In genomic region chr2:2507471-2507997, GRCh38 we compare ENCODE assay signal across 22 cellular contexts.
A peak's percentile ranks its signal among the peaks of the same experiment; 100 is the strongest.
DNase-seq lines count a peak whose midpoint lies in the region; ATAC-seq and TF ChIP-seq lines count a peak whose summit lies in the region.
"Had no signal": no experiment of that assay in that cellular context is flagged by ENCODE, and none has a peak within 500 bp of the region (broad histone marks: within the 10 kb centered on the region; RNA-seq: fewer than 3 reads in every experiment).

No MANE protein-coding gene starts in this region.

- TF ChIP-seq CTCF in GM10266 (IDR thresholded peaks at IDR 0.05; ENCODE audit: control insufficient read depth, insufficient read depth, low read depth, missing control alignments), result no peak
- no peak for TF ChIP-seq CTCF in heart left ventricle (IDR thresholded peaks at IDR 0.05)

- TF ChIP-seq POLR2A in heart left ventricle (IDR thresholded peaks at IDR 0.05), result no peak

- H4K91ac ChIP-seq in neuronal stem cell (ENCODE audit: low read depth, low read length, poor library complexity), result no peak overlapping the region

- no peaks in the 10 kb centered on the region for H3K36me3 ChIP-seq in neuronal stem cell (replicated peaks in 1 of 2; ENCODE audit: control insufficient read depth in 2 of 2, insufficient read depth in 2 of 2, low read length in 2 of 2)
- H3K36me3 ChIP-seq in heart left ventricle, result no peaks in the 10 kb centered on the region
- H3K36me3 ChIP-seq: adrenal gland; BLaER1 treated with 17β-estradiol and CSF1 and Interleukin-3, amounts not matched to agents 10 nM and 100 nM; tibial nerve had no signal

- WGBS in neuronal stem cell (ENCODE audit: extremely low coverage in 2 of 2, insufficient read length in 2 of 2, insufficient replicate concordance in 1 of 2), 2 donors, result no CpG with 5 or more reads among the region's 20 CpGs
- WGBS in heart left ventricle, 4 donors, result 76 to 81% (median 76%) methylated on average over 12 to 20 of the region's 20 CpGs

- no peak overlapping the region for H3K14ac ChIP-seq in neuronal stem cell (ENCODE audit: low read length)

- no peak overlapping the region for H2AFZ ChIP-seq in neuronal stem cell (ENCODE audit: low read length)

- peaks cover 0 to 5% of the 10 kb centered on the region in 2 donors for H3K4me1 ChIP-seq in neuronal stem cell (ENCODE audit: control insufficient read depth in 2 of 2, insufficient read depth in 1 of 2, low read depth in 1 of 2, low read length in 2 of 2)
- no peaks in the 10 kb centered on the region for H3K4me1 ChIP-seq in heart left ventricle
- H3K4me1 ChIP-seq: adrenal gland, tibial nerve had no signal

- H3K9ac ChIP-seq in neuronal stem cell (ENCODE audit: low read depth, low read length, poor library complexity), result no peak overlapping the region
- H3K9ac ChIP-seq: BLaER1 treated with 17β-estradiol and CSF1 and Interleukin-3, amounts not matched to agents 10 nM and 100 nM had no signal

- H2BK120ac ChIP-seq in neuronal stem cell (ENCODE audit: low read depth, low read length), result no peak overlapping the region

- peak overlapping the region in 1 of 2 donors; percentile 31 for H3K4me3 ChIP-seq in neuronal stem cell (ENCODE audit: low read length in 2 of 2)
- H3K4me3 ChIP-seq in heart left ventricle, result no peak overlapping the region
- H3K4me3 ChIP-seq: adrenal gland; BLaER1 treated with 17β-estradiol and CSF1 and Interleukin-3, amounts not matched to agents 10 nM and 100 nM; tibial nerve had no signal

- H4K8ac ChIP-seq in neuronal stem cell (ENCODE audit: low read depth, low read length), result no peak overlapping the region

- H2BK15ac ChIP-seq in neuronal stem cell (ENCODE audit: low read length), result no peak overlapping the region

- peaks cover 0 to 12% of the 10 kb centered on the region in 2 donors for H3K9me3 ChIP-seq in neuronal stem cell (replicated peaks in 1 of 2; ENCODE audit: control insufficient read depth in 2 of 2, insufficient read depth in 1 of 2, low read depth in 1 of 2, low read length in 2 of 2)
- peaks cover 0 to 5% (median 0%) of the 10 kb centered on the region in 12 donors for H3K9me3 ChIP-seq in heart left ventricle
- H3K9me3 ChIP-seq: adrenal gland had no signal

- DNase-seq in DMS153 treated with DMSO at 0.1 percent for 48 hours (lab: John Stamatoyannopoulos, UW; ENCODE audit: unreplicated experiment), result peak; percentile 5
- DNase-seq in NCI-H526 treated with DMSO at 0.1 percent for 48 hours (lab: John Stamatoyannopoulos, UW), result peak; percentile 10
- DNase-seq in cerebellum (ENCODE audit: low spot score), result peak; percentile 19
- no peak for DNase-seq in neuronal stem cell (ENCODE audit: low spot score)
- no peak for DNase-seq in activated CD8-positive, alpha-beta memory T cell treated with anti-CD3 and anti-CD28 coated beads, Interleukin-2, amount 50 U/mL, for 4 hours
- no peak for DNase-seq in GM10266 (ENCODE audit: extremely low spot score)
- no peak for DNase-seq in heart left ventricle
- DNase-seq: activated naive CD4-positive, alpha-beta T cell treated with anti-CD3 and anti-CD28 coated beads for 36 hours; adrenal gland; DMS79; GDM1; KBM-7; MM.1S; natural killer cell; NCI-H1417 treated with DMSO at 0.1 percent for 48 hours; SIG-M5; stimulated activated CD4-positive, alpha-beta T cell treated with anti-CD3 and anti-CD28 coated beads, Interleukin-2, amount 100 ng/mL, for 24 hours; SW 1271 had no signal

- no peak overlapping the region for H2AK5ac ChIP-seq in neuronal stem cell (ENCODE audit: low read depth, low read length)

- no peak overlapping the region for H2BK5ac ChIP-seq in neuronal stem cell (ENCODE audit: low read length)

- ATAC-seq in heart left ventricle, result no peak
- ATAC-seq: natural killer cell, Panc1, WTC11 had no signal

- H3K27ac ChIP-seq in neuronal stem cell (replicated peaks; ENCODE audit: low read length) (no peak overlapping the region), heart left ventricle (no peak overlapping the region)
- H3K27ac ChIP-seq: adrenal gland; BLaER1 treated with 17β-estradiol and CSF1 and Interleukin-3, amounts not matched to agents 10 nM and 100 nM; tibial nerve had no signal

- H3K27me3 ChIP-seq in neuronal stem cell (ENCODE audit: control insufficient read depth in 3 of 3, insufficient read depth in 3 of 3, low read depth in 1 of 3, low read length in 3 of 3) (no peaks in the 10 kb centered on the region), heart left ventricle (peaks cover 0 to 15% (median 0%) of the 10 kb centered on the region in 9 donors)
- H3K27me3 ChIP-seq: adrenal gland; BLaER1 treated with 17β-estradiol and CSF1 and Interleukin-3, amounts not matched to agents 10 nM and 100 nM; tibial nerve had no signal

- no peaks in the 10 kb centered on the region for H3K79me1 ChIP-seq in neuronal stem cell (ENCODE audit: low read depth, low read length)

- H3K4me2 ChIP-seq in neuronal stem cell (ENCODE audit: insufficient read depth, low read length, poor library complexity, severe bottlenecking), result no peak overlapping the region
- H3K4me2 ChIP-seq: BLaER1 treated with 17β-estradiol and CSF1 and Interleukin-3, amounts not matched to agents 10 nM and 100 nM had no signal

- intact Hi-C loops in heart left ventricle (cut with DNase I), result no loop called here

- H3K18ac ChIP-seq in neuronal stem cell (ENCODE audit: low read length), result peak overlapping the region; percentile 72

- H3K4ac ChIP-seq in neuronal stem cell (ENCODE audit: low read length), result no peak overlapping the region

- no peak overlapping the region for H3K23ac ChIP-seq in neuronal stem cell (ENCODE audit: low read depth, low read length, poor library complexity)

- no peak overlapping the region for H2BK12ac ChIP-seq in neuronal stem cell (ENCODE audit: low read length)

Comparison
In these comparisons a context has a peak if more than half of its experiments do, and no peak if none do; other contexts are left out.
1. DNase-seq: peak in DMS153 treated with DMSO at 0.1 percent for 48 hours (single experiment), NCI-H526 treated with DMSO at 0.1 percent for 48 hours (single experiment) and cerebellum (single experiment); none in neuronal stem cell (single experiment), activated CD8-positive, alpha-beta memory T cell treated with anti-CD3 and anti-CD28 coated beads, Interleukin-2, amount 50 U/mL, for 4 hours (single experiment), GM10266 (single experiment) and heart left ventricle (0 of 5).